In the genomic region with DNA sequence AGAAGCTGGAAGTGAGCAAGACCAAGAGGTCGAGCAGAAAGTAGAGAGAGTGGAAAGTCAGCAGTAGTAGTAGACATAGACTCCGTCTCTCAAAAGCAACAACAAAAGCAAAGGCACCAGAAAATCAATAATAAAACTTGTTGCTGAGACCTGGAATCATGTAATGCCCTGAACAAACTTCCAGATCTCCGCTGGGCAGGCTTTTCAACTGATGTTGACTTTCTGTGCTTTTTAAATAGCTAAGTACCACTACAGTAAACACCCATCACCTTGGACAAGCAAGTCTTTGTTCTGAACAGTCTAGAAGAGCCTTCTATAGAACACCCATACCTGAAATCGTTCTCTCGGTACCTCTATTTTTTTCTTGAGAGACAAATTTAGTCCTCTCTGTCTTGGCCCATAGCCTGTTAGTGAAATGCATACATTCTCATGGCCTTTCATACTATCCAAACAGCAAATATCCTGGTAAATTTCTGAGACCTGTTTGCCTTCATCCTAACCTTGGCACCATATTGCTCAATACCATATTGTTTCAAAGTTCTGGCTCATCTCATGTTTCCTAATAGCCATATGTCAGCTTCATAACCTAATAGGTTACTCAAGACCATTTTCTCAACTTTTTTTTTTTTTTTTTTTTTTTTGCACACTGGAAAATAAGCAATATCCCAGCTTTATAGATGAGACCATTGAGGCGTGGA, we compare ENCODE assay signal across 1 cellular context.
TF ChIP-seq lines count a peak whose summit lies in the region.

No MANE protein-coding gene starts in this region.

TF ChIP-seq in HepG2, 621 proteins besides CTCF, POLR2A, EP300 and RAD21 (continued from another document):
- TF ChIP-seq, protein P1, sequence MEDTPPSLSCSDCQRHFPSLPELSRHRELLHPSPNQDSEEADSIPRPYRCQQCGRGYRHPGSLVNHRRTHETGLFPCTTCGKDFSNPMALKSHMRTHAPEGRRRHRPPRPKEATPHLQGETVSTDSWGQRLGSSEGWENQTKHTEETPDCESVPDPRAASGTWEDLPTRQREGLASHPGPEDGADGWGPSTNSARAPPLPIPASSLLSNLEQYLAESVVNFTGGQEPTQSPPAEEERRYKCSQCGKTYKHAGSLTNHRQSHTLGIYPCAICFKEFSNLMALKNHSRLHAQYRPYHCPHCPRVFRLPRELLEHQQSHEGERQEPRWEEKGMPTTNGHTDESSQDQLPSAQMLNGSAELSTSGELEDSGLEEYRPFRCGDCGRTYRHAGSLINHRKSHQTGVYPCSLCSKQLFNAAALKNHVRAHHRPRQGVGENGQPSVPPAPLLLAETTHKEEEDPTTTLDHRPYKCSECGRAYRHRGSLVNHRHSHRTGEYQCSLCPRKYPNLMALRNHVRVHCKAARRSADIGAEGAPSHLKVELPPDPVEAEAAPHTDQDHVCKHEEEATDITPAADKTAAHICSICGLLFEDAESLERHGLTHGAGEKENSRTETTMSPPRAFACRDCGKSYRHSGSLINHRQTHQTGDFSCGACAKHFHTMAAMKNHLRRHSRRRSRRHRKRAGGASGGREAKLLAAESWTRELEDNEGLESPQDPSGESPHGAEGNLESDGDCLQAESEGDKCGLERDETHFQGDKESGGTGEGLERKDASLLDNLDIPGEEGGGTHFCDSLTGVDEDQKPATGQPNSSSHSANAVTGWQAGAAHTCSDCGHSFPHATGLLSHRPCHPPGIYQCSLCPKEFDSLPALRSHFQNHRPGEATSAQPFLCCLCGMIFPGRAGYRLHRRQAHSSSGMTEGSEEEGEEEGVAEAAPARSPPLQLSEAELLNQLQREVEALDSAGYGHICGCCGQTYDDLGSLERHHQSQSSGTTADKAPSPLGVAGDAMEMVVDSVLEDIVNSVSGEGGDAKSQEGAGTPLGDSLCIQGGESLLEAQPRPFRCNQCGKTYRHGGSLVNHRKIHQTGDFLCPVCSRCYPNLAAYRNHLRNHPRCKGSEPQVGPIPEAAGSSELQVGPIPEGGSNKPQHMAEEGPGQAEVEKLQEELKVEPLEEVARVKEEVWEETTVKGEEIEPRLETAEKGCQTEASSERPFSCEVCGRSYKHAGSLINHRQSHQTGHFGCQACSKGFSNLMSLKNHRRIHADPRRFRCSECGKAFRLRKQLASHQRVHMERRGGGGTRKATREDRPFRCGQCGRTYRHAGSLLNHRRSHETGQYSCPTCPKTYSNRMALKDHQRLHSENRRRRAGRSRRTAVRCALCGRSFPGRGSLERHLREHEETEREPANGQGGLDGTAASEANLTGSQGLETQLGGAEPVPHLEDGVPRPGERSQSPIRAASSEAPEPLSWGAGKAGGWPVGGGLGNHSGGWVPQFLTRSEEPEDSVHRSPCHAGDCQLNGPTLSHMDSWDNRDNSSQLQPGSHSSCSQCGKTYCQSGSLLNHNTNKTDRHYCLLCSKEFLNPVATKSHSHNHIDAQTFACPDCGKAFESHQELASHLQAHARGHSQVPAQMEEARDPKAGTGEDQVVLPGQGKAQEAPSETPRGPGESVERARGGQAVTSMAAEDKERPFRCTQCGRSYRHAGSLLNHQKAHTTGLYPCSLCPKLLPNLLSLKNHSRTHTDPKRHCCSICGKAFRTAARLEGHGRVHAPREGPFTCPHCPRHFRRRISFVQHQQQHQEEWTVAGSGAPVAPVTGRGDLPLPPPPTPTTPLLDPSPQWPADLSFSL (CRISPR knock-in tag; IDR thresholded peaks at IDR 0.05) = no peak
- TF ChIP-seq ZGPAT (CRISPR knock-in tag; IDR thresholded peaks at IDR 0.05) (peak; percentile 48; the same call in 1 of the 2 replicates), ISL2 (CRISPR knock-in tag; IDR thresholded peaks at IDR 0.05) (peak; percentile 47; the same call in 1 of the 2 replicates), KAT8 (CRISPR knock-in tag; IDR thresholded peaks at IDR 0.05) (0 out of 2 replicates have a peak, but pooled peaks have one; percentile 12), EHMT2 (IDR thresholded peaks at IDR 0.05; ENCODE audit: borderline replicate concordance, low read depth, low read length) (peak; percentile 44; the same call in 1 of the 2 replicates), MLLT10 (CRISPR knock-in tag; IDR thresholded peaks at IDR 0.05) (no peak)
